Comparison of ENCODE assay signal across 10 cellular contexts in the genomic region with DNA sequence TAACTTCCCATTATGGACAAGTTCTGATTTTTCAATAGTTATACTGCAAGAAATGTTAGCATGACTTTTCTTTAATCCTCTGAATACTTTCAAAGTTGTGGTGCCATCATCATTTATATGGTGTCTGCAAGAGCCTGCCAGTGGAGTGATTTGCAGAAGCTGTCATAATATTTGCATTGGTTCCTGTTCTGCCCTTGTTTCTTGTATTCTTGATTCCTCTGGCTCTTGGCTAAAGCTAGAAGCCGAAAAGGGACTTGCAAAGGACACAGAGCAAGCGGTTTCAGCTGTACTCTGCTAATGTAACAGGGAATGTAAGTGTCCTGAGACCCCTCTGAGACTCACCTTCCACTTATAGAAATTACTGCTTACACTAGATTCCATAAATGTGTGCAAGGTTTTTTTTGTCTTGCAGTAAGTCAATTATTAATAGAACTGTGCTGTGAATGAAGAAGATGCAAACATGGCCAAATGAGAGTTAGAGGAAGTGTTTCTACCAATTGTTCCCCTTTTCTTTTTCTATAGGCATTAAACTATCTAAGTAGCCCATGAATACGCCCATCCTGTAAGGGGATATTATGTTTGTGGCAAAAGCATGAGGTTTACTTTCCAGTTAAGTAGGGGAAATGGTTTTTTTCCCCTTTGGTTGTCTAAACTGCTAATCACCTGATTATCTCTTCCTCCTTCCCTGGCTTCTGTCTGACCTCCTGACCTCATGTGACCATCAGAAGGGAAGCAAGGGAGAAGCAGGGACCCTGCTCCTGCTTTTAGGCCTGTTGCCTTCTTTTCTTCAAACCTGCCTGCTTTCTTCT. TPM values are rescaled to one million over a fixed set of nuclear protein-coding genes. Genes with fewer than 3 reads are reported as not detected.
A peak's percentile ranks its signal among the peaks of the same experiment; 100 is the strongest.
DNase-seq lines count a peak whose midpoint lies in the region; ATAC-seq, FAIRE-seq and TF ChIP-seq lines count a peak whose summit lies in the region.
"Had no signal": no experiment of that assay in that cellular context is flagged by ENCODE, and none has a peak within 500 bp of the region (broad histone marks: within the 10 kb centered on the region; RNA-seq: fewer than 3 reads in every experiment).

No MANE protein-coding gene starts in this region.

- SMC1A ChIA-PET in GM12878 (lab: Charles Lee; ENCODE audit: uncharacterized antibody, unreplicated experiment): interaction anchor here (1.4 kb wide), 1 partner anchor 27 kb away, joined by 3 read pairs; no protein-coding TSS in a partner anchor

- H3K27ac Mint-ChIP-seq in stimulated activated naive B cell treated with anti-CD40 and anti-IgM and Interleukin-4, amounts not matched to agents 10 μg/mL and 1 μg/mL and 100 μg/mL, for 72 hours: peak overlapping the region; percentile 95

- H3K4me2 ChIP-seq in GM12878 (ENCODE audit: control insufficient read depth, insufficient read depth): peak overlapping the region; percentile 72

- BruUV-seq in GM12878 (replicated peaks; lab: Mats Ljungman, UMichigan): no TSS peak

- no peaks in the 10 kb centered on the region for H3K27me3 Mint-ChIP-seq in stimulated activated naive B cell treated with anti-CD40 and anti-IgM and Interleukin-4, amounts not matched to agents 10 μg/mL and 1 μg/mL and 100 μg/mL, for 72 hours

- H3K4me3 Mint-ChIP-seq in stimulated activated naive B cell treated with anti-CD40 and anti-IgM and Interleukin-4, amounts not matched to agents 10 μg/mL and 1 μg/mL and 100 μg/mL, for 72 hours: peak overlapping the region; percentile 56 to 68

- peak overlapping the region; percentile 16 for H2AFZ ChIP-seq in GM12878 (ENCODE audit: control insufficient read depth, low read depth, low read length)

- RAD21 ChIA-PET in GM12878 (lab: Charles Lee; ENCODE audit: unreplicated experiment): no interaction called here

- no peaks in the 10 kb centered on the region for H4K20me1 ChIP-seq in GM12878 (ENCODE audit: control insufficient read depth, insufficient read depth)

- peak; percentile 30 for DNase-seq in GM12878 (ENCODE audit: low read depth, low spot score)
- no peak for DNase-seq in stimulated activated naive B cell treated with anti-CD40 and anti-IgM and Interleukin-4, amounts not matched to agents 10 μg/mL and 1 μg/mL and 100 μg/mL, for 72 hours
- no peak for DNase-seq in NCI-H2107 (lab: John Stamatoyannopoulos, UW)
- no peak for DNase-seq in RKO (ENCODE audit: low spot score)
- DNase-seq in NCI-H1417 (lab: John Stamatoyannopoulos, UW): no peak
- DNase-seq: naive thymus-derived CD8-positive, alpha-beta T cell; NCI-H226 had no signal

- H3K27ac ChIP-seq in GM12878 (ENCODE audit: control insufficient read depth, insufficient read depth): peak overlapping the region; percentile 45

- TF ChIP-seq EP300 in GM12878 (IDR thresholded peaks at IDR 0.05; ENCODE audit: borderline replicate concordance in 1 of 2, control insufficient read depth in 1 of 2, low read depth in 2 of 2, low read length in 2 of 2): no peak

- no peaks in the 10 kb centered on the region for H3K27me3 ChIP-seq in GM12878 (replicated peaks in 1 of 2; ENCODE audit: control insufficient read depth in 2 of 2, insufficient read depth in 2 of 2, low read length in 1 of 2)

- no peak for TF ChIP-seq POLR2A in GM12878 (IDR thresholded peaks at IDR 0.05; ENCODE audit: low read depth, low read length)

- POLR2A ChIA-PET in GM12878 (lab: Charles Lee): interaction anchor here (0.7 kb wide), 1 partner anchor 715 kb away, joined by 4 read pairs; no protein-coding TSS in a partner anchor

- no peak for TF ChIP-seq RAD21 in GM12878 (IDR thresholded peaks at IDR 0.05; ENCODE audit: insufficient read depth, low read depth, low read length)

- H3K9ac ChIP-seq in GM12878 (ENCODE audit: control insufficient read depth, insufficient read depth, low read length): peak overlapping the region; percentile 15; the same call in 1 of the 2 replicates

- no peaks in the 10 kb centered on the region for H3K36me3 Mint-ChIP-seq in stimulated activated naive B cell treated with anti-CD40 and anti-IgM and Interleukin-4, amounts not matched to agents 10 μg/mL and 1 μg/mL and 100 μg/mL, for 72 hours
- H3K36me3 Mint-ChIP-seq: naive thymus-derived CD8-positive, alpha-beta T cell had no signal

- 10% methylated on average over 3 of the region's 3 CpGs for WGBS in GM12878 (ENCODE audit: insufficient coverage, insufficient replicate concordance, low lambda C conversion rate, missing lambda C conversion rate)

- no peaks in the 10 kb centered on the region; a peak in 1 of 4 replicates for H3K36me3 ChIP-seq in GM12878 (ENCODE audit: control insufficient read depth in 2 of 2, insufficient read depth in 2 of 2, low read length in 1 of 2)

- intact Hi-C loops in GM12878 (cut with micrococcal nuclease; ENCODE audit: unreplicated experiment): no loop called here

- no peak for TF ChIP-seq CTCF in GM12878 (IDR thresholded peaks at IDR 0.05 in 2 of 3, conservative IDR thresholded peaks at IDR 0.05 in 1 of 3; ENCODE audit: control insufficient read depth in 2 of 3, extremely low read depth in 1 of 3, insufficient read depth in 1 of 3, low read depth in 3 of 3, low read length in 3 of 3)

- peak; percentile 65 for ATAC-seq in GM19324 (IDR thresholded peaks at IDR 0.05; ENCODE audit: low FRiP score, unreplicated experiment)
- ATAC-seq in HG03432 (IDR thresholded peaks at IDR 0.05; ENCODE audit: unreplicated experiment): peak; percentile 54
- ATAC-seq in GM12878: peak; percentile 76
- ATAC-seq in stimulated activated naive B cell treated with anti-CD40 and anti-IgM and Interleukin-4, amounts not matched to agents 10 μg/mL and 1 μg/mL and 100 μg/mL, for 72 hours (replicated peaks): peak; percentile 91 to 92
- ATAC-seq in GM19395 (IDR thresholded peaks at IDR 0.05; ENCODE audit: unreplicated experiment): no peak
- ATAC-seq: naive thymus-derived CD8-positive, alpha-beta T cell had no signal

- no peak for FAIRE-seq in GM12878 (lab: Jason Lieb, UNC)

- in situ Hi-C loops in GM12878 (cut with MboI): no loop called here

- H3K4me3 ChIP-seq in GM12878: no peak overlapping the region

- CTCF ChIA-PET in GM12878 (lab: Yijun Ruan, JAX): interaction anchor here (0.6 kb wide), 1 partner anchor 36 kb away, joined by 3 read pairs; no protein-coding TSS in a partner anchor

- H3K9me3 ChIP-seq in GM12878 (replicated peaks; ENCODE audit: control insufficient read depth, insufficient read depth, low read length): no peaks in the 10 kb centered on the region

- H3K4me1 Mint-ChIP-seq in stimulated activated naive B cell treated with anti-CD40 and anti-IgM and Interleukin-4, amounts not matched to agents 10 μg/mL and 1 μg/mL and 100 μg/mL, for 72 hours: peaks cover 39 to 59% of the 10 kb centered on the region in 2 donors

- H3K4me1 ChIP-seq in GM12878 (ENCODE audit: control insufficient read depth, insufficient read depth, low read length): peaks cover 28% of the 10 kb centered on the region

- H3K9me3 Mint-ChIP-seq in stimulated activated naive B cell treated with anti-CD40 and anti-IgM and Interleukin-4, amounts not matched to agents 10 μg/mL and 1 μg/mL and 100 μg/mL, for 72 hours: peaks cover 0 to 3% of the 10 kb centered on the region in 2 donors
- H3K9me3 Mint-ChIP-seq: naive thymus-derived CD8-positive, alpha-beta T cell had no signal

- H3K79me2 ChIP-seq in GM12878 (ENCODE audit: control insufficient read depth, insufficient read depth, low read length): no peaks in the 10 kb centered on the region

TF ChIP-seq in GM12878, 131 proteins besides CTCF, POLR2A, EP300 and RAD21 (continues in another document):
- TF ChIP-seq RBBP5 (conservative IDR thresholded peaks at IDR 0.05) (no peak), STAT1 (conservative IDR thresholded peaks at IDR 0.05) (no peak), NBN (IDR thresholded peaks at IDR 0.05) (peak; percentile 52; the same call in 1 of the 2 replicates), SPI1 (IDR thresholded peaks at IDR 0.05; ENCODE audit: borderline replicate concordance, insufficient read depth, low read depth, low read length) (0 out of 2 replicates have a peak, but pooled peaks have one; percentile 16), NFYA (IDR thresholded peaks at IDR 0.05; ENCODE audit: borderline replicate concordance, low read depth, low read length) (no peak), MYB (IDR thresholded peaks at IDR 0.05; ENCODE audit: borderline replicate concordance, low read depth, low read length) (no peak)

RNA-seq across cellular contexts. Expression of a gene that starts 5.3 kb away (rescaled TPM):
- total RNA-seq in GM12878 (2013; cell fraction: nucleolus; rRNA removed): 15.5 and 26.3 TPM in 2 replicates
- total RNA-seq in GM12878 (2014; rRNA removed): 47.5 and 53.9 TPM in 2 replicates
- 43.7 and 44.1 TPM in 2 replicates for total RNA-seq in GM12878 (2014; rRNA removed; fragmentation: Illumina TruSeq; extraction: Trizol)
- total RNA-seq in GM12878 (2021): 29.9 and 30.8 TPM in 2 replicates
- polyA plus RNA-seq in GM12878 (2011; ENCODE audit: low read depth): 25.1 TPM
- polyA plus RNA-seq in GM12878 (2011; rRNA removed): 52.1 and 54.9 TPM in 2 replicates
- polyA plus RNA-seq in GM12878 (2011; cell fraction: cytosol; rRNA removed): 35.2 and 38.3 TPM in 2 replicates
- polyA plus RNA-seq in GM12878 (2011; cell fraction: nucleus; rRNA removed): 54.4 and 89.0 TPM in 2 replicates
- 27.4 and 36.1 TPM in 2 replicates for polyA plus RNA-seq in GM12878 (2012)
- polyA plus RNA-seq in GM12878 (2014; fragmentation: Illumina TruSeq; extraction: Trizol): 39.5 and 52.7 TPM in 2 replicates
- polyA plus RNA-seq in GM12878 (2014; fragmentation: Nextera tagmentation; extraction: Ambion mirVana): 10 to 100 TPM; 61.4 to 66.7 TPM
- 46.1 and 56.1 TPM in 2 replicates for polyA plus RNA-seq in GM12878 (2014; rRNA removed)
- polyA plus RNA-seq in GM12878 (2016; fragmentation: Nextera tagmentation; extraction: Ambion mirVana): 10 to 100 TPM; 41.4 to 43.0 TPM
- polyA minus RNA-seq in GM12878 (2011; rRNA and poly(A)+ RNA removed): 23.3 and 24.0 TPM in 2 replicates
- polyA minus RNA-seq in GM12878 (2011; cell fraction: cytosol; rRNA and poly(A)+ RNA removed): 6.0 and 10.4 TPM in 2 replicates
- 21.6 and 21.9 TPM in 2 replicates for polyA minus RNA-seq in GM12878 (2011; cell fraction: nucleus; rRNA and poly(A)+ RNA removed)

RNA-seq across cellular contexts. Expression of a gene that starts 28.6 kb away (rescaled TPM):
- total RNA-seq in GM12878 (2013; cell fraction: nucleolus; rRNA removed): 72.7 and 82.0 TPM in 2 replicates
- total RNA-seq in GM12878 (2014; rRNA removed) (22.3 and 32.6 TPM in 2 replicates), GM12878 (2014; rRNA removed; fragmentation: Illumina TruSeq; extraction: Trizol) (44.9 and 48.7 TPM in 2 replicates), GM12878 (2021) (29.7 and 31.9 TPM in 2 replicates)
- 14.9 TPM for polyA plus RNA-seq in GM12878 (2011; ENCODE audit: low read depth)
- polyA plus RNA-seq in GM12878 (2011; rRNA removed) (47.5 and 87.5 TPM in 2 replicates), GM12878 (2014; fragmentation: Illumina TruSeq; extraction: Trizol) (56.7 and 69.4 TPM in 2 replicates), GM12878 (2014; fragmentation: Nextera tagmentation; extraction: Ambion mirVana) (10 to 100 TPM; 71.4 to 86.0 TPM), GM12878 (2014; rRNA removed) (24.8 and 29.6 TPM in 2 replicates), GM12878 (2016; fragmentation: Nextera tagmentation; extraction: Ambion mirVana) (10 to 100 TPM; 53.0 to 60.0 TPM)
- 10.4 and 12.7 TPM in 2 replicates for polyA plus RNA-seq in GM12878 (2011; cell fraction: cytosol; rRNA removed)
- polyA plus RNA-seq in GM12878 (2011; cell fraction: nucleus; rRNA removed): 33.5 and 36.6 TPM in 2 replicates
- 17.7 and 20.3 TPM in 2 replicates for polyA plus RNA-seq in GM12878 (2012)
- polyA minus RNA-seq in GM12878 (2011; rRNA and poly(A)+ RNA removed): 7.5 and 9.4 TPM in 2 replicates
- polyA minus RNA-seq in GM12878 (2011; cell fraction: cytosol; rRNA and poly(A)+ RNA removed): 6.0 and 6.2 TPM in 2 replicates
- polyA minus RNA-seq in GM12878 (2011; cell fraction: nucleus; rRNA and poly(A)+ RNA removed): 15.2 and 17.3 TPM in 2 replicates
